Comparison of ENCODE assay signal across 1 cellular context in genomic region chr16:31100876-31101641, GRCh38.
TF ChIP-seq lines count a peak whose summit lies in the region.
"Not testable (repeated sequence)": the region's sequence is repeated elsewhere in the genome, so short reads cannot be mapped to it uniquely, and the experiment has no call there.

No MANE protein-coding gene starts in this region.

TF ChIP-seq in HepG2, 621 proteins besides CTCF, POLR2A, EP300 and RAD21:
- TF ChIP-seq ZNF687 (CRISPR knock-in tag; IDR thresholded peaks at IDR 0.05) (peak; percentile 30; the same call in 1 of the 2 replicates), SALL1 (CRISPR knock-in tag; IDR thresholded peaks at IDR 0.05) (peak; percentile 14; the same call in 1 of the 2 replicates), FOXA3 (CRISPR knock-in tag; IDR thresholded peaks at IDR 0.05) (peak; percentile 65), ZNF501 (CRISPR knock-in tag; IDR thresholded peaks at IDR 0.05) (0 out of 2 replicates have a peak, but pooled peaks have one; percentile 18), ZFX (CRISPR knock-in tag; IDR thresholded peaks at IDR 0.05; ENCODE audit: low read depth) (peak; percentile 23; the same call in 1 of the 2 replicates), ZNF878 (CRISPR knock-in tag; IDR thresholded peaks at IDR 0.05) (0 out of 2 replicates have a peak, but pooled peaks have one; percentile 52), MAX (IDR thresholded peaks at IDR 0.05) (peak; percentile 57; the same call in 1 of the 2 replicates), MEIS2 (CRISPR knock-in tag; IDR thresholded peaks at IDR 0.05) (0 out of 2 replicates have a peak, but pooled peaks have one; percentile 32), FOXA1 (CRISPR knock-in tag; IDR thresholded peaks at IDR 0.05) (peak; percentile 62)
- TF ChIP-seq, protein P1, sequence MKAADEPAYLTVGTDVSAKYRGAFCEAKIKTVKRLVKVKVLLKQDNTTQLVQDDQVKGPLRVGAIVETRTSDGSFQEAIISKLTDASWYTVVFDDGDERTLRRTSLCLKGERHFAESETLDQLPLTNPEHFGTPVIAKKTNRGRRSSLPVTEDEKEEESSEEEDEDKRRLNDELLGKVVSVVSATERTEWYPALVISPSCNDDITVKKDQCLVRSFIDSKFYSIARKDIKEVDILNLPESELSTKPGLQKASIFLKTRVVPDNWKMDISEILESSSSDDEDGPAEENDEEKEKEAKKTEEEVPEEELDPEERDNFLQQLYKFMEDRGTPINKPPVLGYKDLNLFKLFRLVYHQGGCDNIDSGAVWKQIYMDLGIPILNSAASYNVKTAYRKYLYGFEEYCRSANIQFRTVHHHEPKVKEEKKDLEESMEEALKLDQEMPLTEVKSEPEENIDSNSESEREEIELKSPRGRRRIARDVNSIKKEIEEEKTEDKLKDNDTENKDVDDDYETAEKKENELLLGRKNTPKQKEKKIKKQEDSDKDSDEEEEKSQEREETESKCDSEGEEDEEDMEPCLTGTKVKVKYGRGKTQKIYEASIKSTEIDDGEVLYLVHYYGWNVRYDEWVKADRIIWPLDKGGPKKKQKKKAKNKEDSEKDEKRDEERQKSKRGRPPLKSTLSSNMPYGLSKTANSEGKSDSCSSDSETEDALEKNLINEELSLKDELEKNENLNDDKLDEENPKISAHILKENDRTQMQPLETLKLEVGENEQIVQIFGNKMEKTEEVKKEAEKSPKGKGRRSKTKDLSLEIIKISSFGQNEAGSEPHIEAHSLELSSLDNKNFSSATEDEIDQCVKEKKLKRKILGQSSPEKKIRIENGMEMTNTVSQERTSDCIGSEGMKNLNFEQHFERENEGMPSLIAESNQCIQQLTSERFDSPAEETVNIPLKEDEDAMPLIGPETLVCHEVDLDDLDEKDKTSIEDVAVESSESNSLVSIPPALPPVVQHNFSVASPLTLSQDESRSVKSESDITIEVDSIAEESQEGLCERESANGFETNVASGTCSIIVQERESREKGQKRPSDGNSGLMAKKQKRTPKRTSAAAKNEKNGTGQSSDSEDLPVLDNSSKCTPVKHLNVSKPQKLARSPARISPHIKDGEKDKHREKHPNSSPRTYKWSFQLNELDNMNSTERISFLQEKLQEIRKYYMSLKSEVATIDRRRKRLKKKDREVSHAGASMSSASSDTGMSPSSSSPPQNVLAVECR (CRISPR knock-in tag; IDR thresholded peaks at IDR 0.05; ENCODE audit: borderline replicate concordance), result 0 out of 2 replicates have a peak, but pooled peaks have one; percentile 28
- TF ChIP-seq FOXA1 (IDR thresholded peaks at IDR 0.05), result not testable (repeated sequence)
